ENCODE assay signal across 6 cellular contexts in genomic region chr22:37677628-37677974, GRCh38. TPM values are rescaled to one million over a fixed set of nuclear protein-coding genes. Genes with fewer than 3 reads are reported as not detected.
DNase-seq lines count a peak whose midpoint lies in the region; ATAC-seq and TF ChIP-seq lines count a peak whose summit lies in the region.
"Not testable (repeated sequence)": the region's sequence is repeated elsewhere in the genome, so short reads cannot be mapped to it uniquely, and the experiment has no call there.

No MANE protein-coding gene starts in this region.

- H3K9me3 Mint-ChIP-seq in CD8-positive, alpha-beta T cell; activated naive CD8-positive, alpha-beta T cell (ENCODE audit: low read depth); mesothelial cell of epicardium; stimulated activated naive B cell treated with anti-CD40 and anti-IgM and Interleukin-4, amounts not matched to agents 10 μg/mL and 1 μg/mL and 100 μg/mL, for 72 hours: not testable (repeated sequence)

- TF ChIP-seq CTCF in CD8-positive, alpha-beta T cell (IDR thresholded peaks at IDR 0.05); esophagus squamous epithelium (IDR thresholded peaks at IDR 0.05); mesothelial cell of epicardium (IDR thresholded peaks at IDR 0.05; ENCODE audit: unreplicated experiment): not testable (repeated sequence)

- not testable (repeated sequence) for H3K27me3 ChIP-seq in CD8-positive, alpha-beta T cell (ENCODE audit: insufficient read depth, low read length); NT2/D1 (ENCODE audit: insufficient read depth, insufficient read length); esophagus squamous epithelium

- intact Hi-C loops in CD8-positive, alpha-beta T cell (cut with DNase I, micrococcal nuclease) = loop anchor here (1.0 to 2.0 kb wide), 6 partner anchors 9 to 172 kb away; partner anchors contain the start of genes EIF3L (in 2 of the 2), GGA1 (in 2 of the 2), PDXP (in 2 of the 2) and NOL12 (in 1 of the 2)
- intact Hi-C loops in esophagus squamous epithelium (cut with DNase I) = not testable (repeated sequence)

- H3K4me1 Mint-ChIP-seq in CD8-positive, alpha-beta T cell (ENCODE audit: low read depth) = peaks cover 49% of the 10 kb centered on the region
- H3K4me1 Mint-ChIP-seq in activated naive CD8-positive, alpha-beta T cell (ENCODE audit: low read depth) = peaks cover 49% of the 10 kb centered on the region
- peaks cover 30% of the 10 kb centered on the region for H3K4me1 Mint-ChIP-seq in mesothelial cell of epicardium
- peaks cover 37 to 77% of the 10 kb centered on the region in 2 donors for H3K4me1 Mint-ChIP-seq in stimulated activated naive B cell treated with anti-CD40 and anti-IgM and Interleukin-4, amounts not matched to agents 10 μg/mL and 1 μg/mL and 100 μg/mL, for 72 hours

- not testable (repeated sequence) for H3K9me3 ChIP-seq in CD8-positive, alpha-beta T cell (ENCODE audit: low read length); NT2/D1 (ENCODE audit: insufficient read depth, low read length); esophagus squamous epithelium

- not testable (repeated sequence) for H3K36me3 Mint-ChIP-seq in CD8-positive, alpha-beta T cell; activated naive CD8-positive, alpha-beta T cell; mesothelial cell of epicardium; stimulated activated naive B cell treated with anti-CD40 and anti-IgM and Interleukin-4, amounts not matched to agents 10 μg/mL and 1 μg/mL and 100 μg/mL, for 72 hours

- H3K4me1 ChIP-seq in CD8-positive, alpha-beta T cell (ENCODE audit: insufficient read depth, low read length) = peaks cover 44% of the 10 kb centered on the region
- not testable (repeated sequence) for H3K4me1 ChIP-seq in NT2/D1 (ENCODE audit: insufficient read depth, insufficient read length)
- peaks cover 32 to 78% (median 50%) of the 10 kb centered on the region in 3 donors for H3K4me1 ChIP-seq in esophagus squamous epithelium

- not testable (repeated sequence) for TF ChIP-seq POLR2A in esophagus squamous epithelium (IDR thresholded peaks at IDR 0.05)

- H3K27me3 Mint-ChIP-seq in CD8-positive, alpha-beta T cell (ENCODE audit: low read depth); activated naive CD8-positive, alpha-beta T cell; mesothelial cell of epicardium (ENCODE audit: low read depth); stimulated activated naive B cell treated with anti-CD40 and anti-IgM and Interleukin-4, amounts not matched to agents 10 μg/mL and 1 μg/mL and 100 μg/mL, for 72 hours: not testable (repeated sequence)

- peak overlapping the region; percentile 91 for H3K27ac ChIP-seq in CD8-positive, alpha-beta T cell (ENCODE audit: low read depth, low read length)
- H3K27ac ChIP-seq in esophagus squamous epithelium = peak overlapping the region; percentile 78 to 95 (median 90)

- not testable (repeated sequence) for H3K9ac ChIP-seq in NT2/D1 (ENCODE audit: insufficient read length, low read depth)

- WGBS in esophagus squamous epithelium, 2 donors = 36 to 62% methylated on average over 10 to 11 of the region's 11 CpGs

- CTCF ChIA-PET in CD8-positive, alpha-beta T cell (lab: Charles Lee) = interaction anchor here (17.2 to 64.7 kb wide), 2 partner anchors 14 to 52 kb away, joined by 323 to 2176 read pairs; partner anchors contain the start of genes GGA1, PDXP and SH3BP1

- H3K4me3 ChIP-seq in CD8-positive, alpha-beta T cell (ENCODE audit: low read depth, low read length) = peak overlapping the region; percentile 93
- H3K4me3 ChIP-seq in NT2/D1 (ENCODE audit: insufficient read length, low read depth) (peak overlapping the region; percentile 13), esophagus squamous epithelium (peak overlapping the region in 3 of 4 donors; percentile 50 to 77 (median 52))

- DNase-seq in CD8-positive, alpha-beta T cell; NT2/D1 (ENCODE audit: low read depth, low spot score); esophagus squamous epithelium (lab: John Stamatoyannopoulos, UW); mesothelial cell of epicardium (ENCODE audit: low spot score in 2 of 2, unreplicated experiment in 2 of 2); stimulated activated naive B cell treated with anti-CD40 and anti-IgM and Interleukin-4, amounts not matched to agents 10 μg/mL and 1 μg/mL and 100 μg/mL, for 72 hours: not testable (repeated sequence)

- peak overlapping the region; percentile 95 for H3K4me3 Mint-ChIP-seq in CD8-positive, alpha-beta T cell
- H3K4me3 Mint-ChIP-seq in activated naive CD8-positive, alpha-beta T cell = peak overlapping the region; percentile 86
- H3K4me3 Mint-ChIP-seq in mesothelial cell of epicardium = peak overlapping the region; percentile 72
- peak overlapping the region; percentile 82 to 86 for H3K4me3 Mint-ChIP-seq in stimulated activated naive B cell treated with anti-CD40 and anti-IgM and Interleukin-4, amounts not matched to agents 10 μg/mL and 1 μg/mL and 100 μg/mL, for 72 hours

- ATAC-seq in CD8-positive, alpha-beta T cell; stimulated activated naive B cell treated with anti-CD40 and anti-IgM and Interleukin-4, amounts not matched to agents 10 μg/mL and 1 μg/mL and 100 μg/mL, for 72 hours (replicated peaks): not testable (repeated sequence)

- H3K36me3 ChIP-seq in CD8-positive, alpha-beta T cell (ENCODE audit: insufficient read depth, low read length); esophagus squamous epithelium: not testable (repeated sequence)
- peaks cover 18% of the 10 kb centered on the region for H3K36me3 ChIP-seq in NT2/D1 (ENCODE audit: insufficient read depth, insufficient read length, low read length)

- POLR2A ChIA-PET in CD8-positive, alpha-beta T cell (lab: Charles Lee) = interaction anchor here (0.9 to 5.2 kb wide), 12 partner anchors 8 to 70 kb away, joined by 3 to 78 read pairs (median 6); partner anchors contain the start of genes GGA1, NOL12, PDXP and SH3BP1

- H3K27ac Mint-ChIP-seq in CD8-positive, alpha-beta T cell = peak overlapping the region; percentile 100
- H3K27ac Mint-ChIP-seq in activated naive CD8-positive, alpha-beta T cell = peak overlapping the region; percentile 93
- peak overlapping the region; percentile 79 for H3K27ac Mint-ChIP-seq in mesothelial cell of epicardium
- peak overlapping the region; percentile 96 for H3K27ac Mint-ChIP-seq in stimulated activated naive B cell treated with anti-CD40 and anti-IgM and Interleukin-4, amounts not matched to agents 10 μg/mL and 1 μg/mL and 100 μg/mL, for 72 hours

RNA-seq across cellular contexts. Expression of gene LGALS1, which starts 2.2 kb away (rescaled TPM):
- total RNA-seq in CD8-positive, alpha-beta T cell = 10 to 100 TPM; 20.8 to 29.4 TPM
- total RNA-seq in esophagus squamous epithelium (100 to 1,000 TPM in 2 of 4 donors, 10 to 100 TPM in 2; 25.4 to 261 (median 92.3) TPM), mesothelial cell of epicardium (238 to 262 TPM (median 242 TPM) in 3 replicates)

RNA-seq across cellular contexts. Expression of gene NOL12, which starts 8.5 kb away (rescaled TPM):
- 10 to 100 TPM; 25.1 to 29.1 TPM for total RNA-seq in CD8-positive, alpha-beta T cell
- total RNA-seq in esophagus squamous epithelium (10 to 100 TPM; 34.3 to 44.5 (median 40.8) TPM), mesothelial cell of epicardium (23.9 to 25.2 TPM (median 24.8 TPM) in 3 replicates)

RNA-seq across cellular contexts. Expression of gene PDXP, which starts 19.1 kb away (rescaled TPM):
- 1 to 10 TPM; 2.4 to 3.2 TPM for total RNA-seq in CD8-positive, alpha-beta T cell
- 1 to 10 TPM; 2.3 to 4.1 (median 2.9) TPM for total RNA-seq in esophagus squamous epithelium
- total RNA-seq in mesothelial cell of epicardium = 15.6 to 16.5 TPM (median 16.1 TPM) in 3 replicates

RNA-seq across cellular contexts. Expression of gene TRIOBP, which starts 19.2 kb away (rescaled TPM):
- total RNA-seq in CD8-positive, alpha-beta T cell = 1 to 10 TPM; 7.3 to 7.4 TPM
- total RNA-seq in esophagus squamous epithelium (100 to 1,000 TPM in 2 of 4 donors, 10 to 100 TPM in 2; 67.6 to 149 (median 108) TPM), mesothelial cell of epicardium (69.2 to 76.1 TPM (median 71.4 TPM) in 3 replicates)

RNA-seq across cellular contexts. Expression of gene SH3BP1, which starts 38.1 kb away (rescaled TPM):
- 10 to 100 TPM; 51.5 to 52.9 TPM for total RNA-seq in CD8-positive, alpha-beta T cell
- total RNA-seq in esophagus squamous epithelium (10 to 100 TPM; 33.8 to 53.4 (median 42.0) TPM), mesothelial cell of epicardium (30.0 to 33.0 TPM (median 31.9 TPM) in 3 replicates)

Comparison
In these comparisons a context has a peak if more than half of its experiments do, and no peak if none do; other contexts are left out.
1. H3K4me3 ChIP-seq: peak in every context shown above with its lines; median percentile 93 in CD8-positive, alpha-beta T cell; 52 in esophagus squamous epithelium; 13 in NT2/D1.